Comparison of ENCODE assay signal across 8 cellular contexts in genomic region chr9:124415102-124415851, GRCh38. TPM values are rescaled to one million over a fixed set of nuclear protein-coding genes. Genes with fewer than 3 reads are reported as not detected.
DNase-seq lines count a peak whose midpoint lies in the region; ATAC-seq and TF ChIP-seq lines count a peak whose summit lies in the region.

Gene PSMB7, minus strand, starts transcription at chr9:124415442. Its CDS starts 17 bp downstream, at chr9:124415425.

- no peaks in the 10 kb centered on the region for H4K20me1 ChIP-seq in mammary epithelial cell (ENCODE audit: insufficient read depth, low read length)
- H4K20me1 ChIP-seq in smooth muscle cell (ENCODE audit: low read depth): peaks cover 6% of the 10 kb centered on the region

- ATAC-seq in GM18867 (IDR thresholded peaks at IDR 0.05; ENCODE audit: unreplicated experiment) (peak; percentile 89), HG03108 (IDR thresholded peaks at IDR 0.05; ENCODE audit: unreplicated experiment) (peak; percentile 85)

- intact Hi-C loops in mammary epithelial cell (cut with micrococcal nuclease): loop anchor here (5.0 to 10.0 kb wide), 3 partner anchors 202 to 340 kb away; no protein-coding TSS in a partner anchor

- H3K79me2 ChIP-seq in ACC112 (ENCODE audit: control insufficient read depth, insufficient read depth, low read length, unreplicated experiment) (peaks cover 32% of the 10 kb centered on the region), mammary epithelial cell (ENCODE audit: insufficient read depth, low read length) (peaks cover 35% of the 10 kb centered on the region), smooth muscle cell (ENCODE audit: low read depth) (peaks cover 29% of the 10 kb centered on the region)

- peaks cover 38% of the 10 kb centered on the region for H3K4me1 ChIP-seq in ACC112 (ENCODE audit: control insufficient read depth, insufficient read depth, low read length, unreplicated experiment)
- H3K4me1 ChIP-seq in mammary epithelial cell (ENCODE audit: insufficient read depth, low read length): peaks cover 38% of the 10 kb centered on the region
- peaks cover 7% of the 10 kb centered on the region for H3K4me1 ChIP-seq in smooth muscle cell (ENCODE audit: low read depth)

- BruUV-seq in mammary epithelial cell (replicated peaks; lab: Mats Ljungman, UMichigan): TSS peak; percentile 43

- H3K4me2 ChIP-seq in mammary epithelial cell (ENCODE audit: insufficient read depth, low read depth, low read length) (peak within 1 kb of the TSS; percentile 86), smooth muscle cell (peak within 1 kb of the TSS; percentile 97)

- no peaks in the 10 kb centered on the region for H3K9me3 ChIP-seq in mammary epithelial cell (replicated peaks; ENCODE audit: insufficient read depth, low read length)
- no peaks in the 10 kb centered on the region for H3K9me3 ChIP-seq in smooth muscle cell (replicated peaks; ENCODE audit: low read depth)

- H3K9ac ChIP-seq in mammary epithelial cell (ENCODE audit: insufficient read depth, low read length): peak within 1 kb of the TSS; percentile 92
- peak within 1 kb of the TSS; percentile 93 for H3K9ac ChIP-seq in smooth muscle cell (ENCODE audit: low read depth)

- peak; percentile 97 for DNase-seq in NCI-H2196 (lab: John Stamatoyannopoulos, UW; ENCODE audit: unreplicated experiment)
- peak; percentile 90 for DNase-seq in mammary epithelial cell
- peak; percentile 99 for DNase-seq in iPS-NIHi11 (ENCODE audit: low spot score)
- peak; percentile 70 for DNase-seq in smooth muscle cell (lab: John Stamatoyannopoulos, UW; ENCODE audit: unreplicated experiment)

- H3K36me3 ChIP-seq in ACC112 (ENCODE audit: insufficient read depth, low read length): peaks cover 28% of the 10 kb centered on the region
- peaks cover 10% of the 10 kb centered on the region for H3K36me3 ChIP-seq in mammary epithelial cell (ENCODE audit: insufficient read depth, low read length)
- peaks cover 7% of the 10 kb centered on the region for H3K36me3 ChIP-seq in smooth muscle cell (ENCODE audit: low read depth)

- H3K27ac ChIP-seq in ACC112 (ENCODE audit: low read depth, low read length) (peak within 1 kb of the TSS; percentile 98), VCaP (peak within 1 kb of the TSS; percentile 80), mammary epithelial cell (ENCODE audit: insufficient read depth, low read depth, low read length) (peak within 1 kb of the TSS; percentile 77), smooth muscle cell (ENCODE audit: low read depth) (peak within 1 kb of the TSS; percentile 75)

- CTCF ChIA-PET in mammary epithelial cell (lab: Charles Lee; ENCODE audit: low non-redundant PET): no interaction called here

- in situ Hi-C loops in mammary epithelial cell (cut with MboI; ENCODE audit: low sequenced_read_pairs in 2 of 2): loop anchor here in 1 of 2 donors (25.0 kb wide), 1 partner anchor 297 kb away; no protein-coding TSS in a partner anchor

- dilution Hi-C loops in mammary epithelial cell (cut with HindIII; ENCODE audit: low sequenced_read_pairs): no loop called here

- TF ChIP-seq CTCF in VCaP (conservative IDR thresholded peaks at IDR 0.05): peak; percentile 90
- TF ChIP-seq CTCF in mammary epithelial cell (conservative IDR thresholded peaks at IDR 0.05 in 1 of 2, IDR thresholded peaks at IDR 0.05 in 1 of 2; ENCODE audit: extremely low read depth in 1 of 2, insufficient read depth in 1 of 2, low read depth in 1 of 2, low read length in 2 of 2): peak; percentile 68 to 84
- TF ChIP-seq CTCF in smooth muscle cell (IDR thresholded peaks at IDR 0.05; ENCODE audit: borderline replicate concordance, insufficient read depth, poor library complexity, severe bottlenecking): peak; percentile 73

- peak within 1 kb of the TSS; percentile 73 for H2AFZ ChIP-seq in ACC112 (ENCODE audit: low read length, unreplicated experiment)
- H2AFZ ChIP-seq in mammary epithelial cell (ENCODE audit: low read depth, low read length): peak within 1 kb of the TSS; percentile 88
- peak within 1 kb of the TSS; percentile 92 for H2AFZ ChIP-seq in smooth muscle cell (ENCODE audit: low read depth)

- H3F3A ChIP-seq in smooth muscle cell (ENCODE audit: low read depth): no peaks in the 10 kb centered on the region

- H3K27me3 ChIP-seq in ACC112 (ENCODE audit: insufficient read depth, low read length) (no peaks in the 10 kb centered on the region), mammary epithelial cell (ENCODE audit: insufficient read depth, low read length) (no peaks in the 10 kb centered on the region), smooth muscle cell (ENCODE audit: low read depth) (no peaks in the 10 kb centered on the region)

- 9% methylated on average over 36 of the region's 41 CpGs for WGBS in mammary epithelial cell (ENCODE audit: low coverage, missing lambda C conversion rate)
- WGBS in smooth muscle cell (ENCODE audit: low lambda C conversion rate): 8% methylated on average over 38 of the region's 41 CpGs

- H3K4me3 ChIP-seq in ACC112 (ENCODE audit: low read depth, low read length): peak within 1 kb of the TSS; percentile 93
- H3K4me3 ChIP-seq in mammary epithelial cell (replicated peaks in 1 of 3; ENCODE audit: insufficient read depth in 1 of 3, low read depth in 2 of 3, low read length in 3 of 3): peak within 1 kb of the TSS; percentile 60 to 82 (median 77)
- peak within 1 kb of the TSS; percentile 73 for H3K4me3 ChIP-seq in smooth muscle cell

RNA-seq across cellular contexts. Expression of gene PSMB7, which starts in this region (rescaled TPM):
- total RNA-seq in mammary epithelial cell: 100 to 1,000 TPM; 124 to 213 TPM
- 325 TPM for polyA plus RNA-seq in mammary epithelial cell
- 183 TPM for polyA minus RNA-seq in mammary epithelial cell
- total RNA-seq in smooth muscle cell: 279 and 302 TPM in 2 replicates
- 246 and 280 TPM in 2 replicates for polyA plus RNA-seq in smooth muscle cell

Comparison
In these comparisons a context has a peak if more than half of its experiments do, and no peak if none do; other contexts are left out.
1. Peak in every context shown above with its lines: DNase-seq, ATAC-seq, H3K4me3 ChIP-seq and H3K27ac ChIP-seq.